28 cellular contexts compared by ENCODE assay signal in the genomic region with DNA sequence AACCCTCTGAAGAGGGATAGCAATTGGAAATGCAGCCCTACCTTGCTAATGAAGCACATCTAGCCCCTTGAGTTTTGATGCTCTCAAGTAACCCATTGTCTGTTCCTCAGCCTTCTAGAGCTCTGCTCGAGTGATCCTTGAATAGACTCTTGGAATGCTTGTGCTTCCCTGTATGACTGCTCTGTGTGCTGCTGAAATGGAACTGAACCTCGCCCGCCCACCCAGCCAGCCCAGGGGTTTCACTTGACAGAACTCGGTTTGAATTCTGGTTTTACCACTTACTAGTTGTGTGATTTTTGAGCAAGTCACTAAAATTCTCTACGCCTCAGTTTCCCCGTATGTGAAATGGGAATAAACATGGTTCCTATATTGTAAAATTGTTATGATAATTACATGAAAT.
"Had no signal": no experiment of that assay in that cellular context is flagged by ENCODE, and none has a peak within 500 bp of the region (broad histone marks: within the 10 kb centered on the region; RNA-seq: fewer than 3 reads in every experiment).

No MANE protein-coding gene starts in this region.

- DNase-seq: hypothalamus; immature natural killer cell; kidney; left colon; left ventricle myocardium inferior; midbrain; mucosa of descending colon; naive thymus-derived CD4-positive, alpha-beta T cell; ovary; right lobe of liver; stimulated activated CD4-positive, alpha-beta T cell treated with anti-CD3 and anti-CD28 coated beads, Interleukin-12 subunit alpha, Interleukin-12 subunit beta, amount 100 ng/mL, for 4 hours; stimulated activated CD4-positive, alpha-beta T cell treated with anti-CD3 and anti-CD28 coated beads, Interleukin-15, amount 100 ng/mL, for 24 hours; stimulated activated CD4-positive, alpha-beta T cell treated with anti-CD3 and anti-CD28 coated beads, Interleukin-2, amount 100 ng/mL, for 24 hours; stimulated activated CD4-positive, alpha-beta T cell treated with anti-CD3 and anti-CD28 coated beads, Interleukin-4, amount 100 ng/mL, for 1 hour; stimulated activated naive B cell treated with anti-CD40 and anti-IgM and Interleukin-4, amounts not matched to agents 10 μg/mL and 1 μg/mL and 100 μg/mL, for 72 hours; stimulated activated naive CD8-positive, alpha-beta T cell treated with anti-CD3 and anti-CD28 coated beads, Interleukin-15, Interleukin-2, amounts not matched to agents 100 U/mL and 50 U/mL, for 24 hours; stomach; testis; tibial artery; trophoblast cell; upper lobe of right lung had no signal

- H3K27ac ChIP-seq: left ventricle myocardium inferior, ovary, right atrium auricular region, right lobe of liver, skin epidermis, stomach, testis, tibial artery, upper lobe of right lung had no signal

- H3K36me3 ChIP-seq: ovary, right atrium auricular region, right lobe of liver, upper lobe of right lung had no signal

- H3K9me3 Mint-ChIP-seq: immature natural killer cell; natural killer cell treated with Interleukin-12 subunit alpha and Interleukin-12 subunit beta and Interleukin-15 and Interleukin-18, amount 100 ng/mL, for 72 hours; stimulated activated naive B cell treated with anti-CD40 and anti-IgM and Interleukin-4, amounts not matched to agents 10 μg/mL and 1 μg/mL and 100 μg/mL, for 72 hours had no signal

- H3K4me3 ChIP-seq: left ventricle myocardium inferior, lung, mucosa of descending colon, ovary, right atrium auricular region, right lobe of liver, skin epidermis, stomach, testis, tibial artery, upper lobe of right lung had no signal

- H3K27me3 Mint-ChIP-seq: naive thymus-derived CD4-positive, alpha-beta T cell; progenitor cell of endocrine pancreas had no signal

- FAIRE-seq: islet of Langerhans, kidney, urothelium cell line had no signal

- H3K9me3 ChIP-seq: left ventricle myocardium inferior, mucosa of descending colon, ovary, right lobe of liver, stomach, testis, tibial artery, upper lobe of right lung had no signal

- ATAC-seq: left colon; mucosa of descending colon; naive thymus-derived CD4-positive, alpha-beta T cell; natural killer cell treated with Interleukin-12 subunit alpha and Interleukin-12 subunit beta and Interleukin-15 and Interleukin-18, amount 100 ng/mL, for 72 hours; right lobe of liver; stimulated activated naive B cell treated with anti-CD40 and anti-IgM and Interleukin-4, amounts not matched to agents 10 μg/mL and 1 μg/mL and 100 μg/mL, for 72 hours; stimulated activated naive CD8-positive, alpha-beta T cell treated with anti-CD3 and anti-CD28 coated beads, Interleukin-15, Interleukin-2, amounts not matched to agents 100 U/mL and 50 U/mL, for 24 hours; upper lobe of right lung had no signal

- H3K36me3 Mint-ChIP-seq: immature natural killer cell; natural killer cell treated with Interleukin-12 subunit alpha and Interleukin-12 subunit beta and Interleukin-15 and Interleukin-18, amount 100 ng/mL, for 72 hours; stimulated activated naive B cell treated with anti-CD40 and anti-IgM and Interleukin-4, amounts not matched to agents 10 μg/mL and 1 μg/mL and 100 μg/mL, for 72 hours had no signal

- H3K4me1 ChIP-seq: left ventricle myocardium inferior, right atrium auricular region, right lobe of liver, stomach, testis, tibial artery, upper lobe of right lung had no signal

- H3K27me3 ChIP-seq: ovary, right atrium auricular region, stomach, testis, tibial artery, upper lobe of right lung had no signal

- H3K4me3 Mint-ChIP-seq: immature natural killer cell; naive thymus-derived CD4-positive, alpha-beta T cell; natural killer cell treated with Interleukin-12 subunit alpha and Interleukin-12 subunit beta and Interleukin-15 and Interleukin-18, amount 100 ng/mL, for 72 hours; stimulated activated naive B cell treated with anti-CD40 and anti-IgM and Interleukin-4, amounts not matched to agents 10 μg/mL and 1 μg/mL and 100 μg/mL, for 72 hours had no signal

- H3K4me1 Mint-ChIP-seq: immature natural killer cell; stimulated activated naive B cell treated with anti-CD40 and anti-IgM and Interleukin-4, amounts not matched to agents 10 μg/mL and 1 μg/mL and 100 μg/mL, for 72 hours had no signal

- H3K27ac Mint-ChIP-seq: immature natural killer cell; natural killer cell treated with Interleukin-12 subunit alpha and Interleukin-12 subunit beta and Interleukin-15 and Interleukin-18, amount 100 ng/mL, for 72 hours; progenitor cell of endocrine pancreas; stimulated activated naive B cell treated with anti-CD40 and anti-IgM and Interleukin-4, amounts not matched to agents 10 μg/mL and 1 μg/mL and 100 μg/mL, for 72 hours had no signal
